ENCODE assay signal across 8 cellular contexts in the genomic region with DNA sequence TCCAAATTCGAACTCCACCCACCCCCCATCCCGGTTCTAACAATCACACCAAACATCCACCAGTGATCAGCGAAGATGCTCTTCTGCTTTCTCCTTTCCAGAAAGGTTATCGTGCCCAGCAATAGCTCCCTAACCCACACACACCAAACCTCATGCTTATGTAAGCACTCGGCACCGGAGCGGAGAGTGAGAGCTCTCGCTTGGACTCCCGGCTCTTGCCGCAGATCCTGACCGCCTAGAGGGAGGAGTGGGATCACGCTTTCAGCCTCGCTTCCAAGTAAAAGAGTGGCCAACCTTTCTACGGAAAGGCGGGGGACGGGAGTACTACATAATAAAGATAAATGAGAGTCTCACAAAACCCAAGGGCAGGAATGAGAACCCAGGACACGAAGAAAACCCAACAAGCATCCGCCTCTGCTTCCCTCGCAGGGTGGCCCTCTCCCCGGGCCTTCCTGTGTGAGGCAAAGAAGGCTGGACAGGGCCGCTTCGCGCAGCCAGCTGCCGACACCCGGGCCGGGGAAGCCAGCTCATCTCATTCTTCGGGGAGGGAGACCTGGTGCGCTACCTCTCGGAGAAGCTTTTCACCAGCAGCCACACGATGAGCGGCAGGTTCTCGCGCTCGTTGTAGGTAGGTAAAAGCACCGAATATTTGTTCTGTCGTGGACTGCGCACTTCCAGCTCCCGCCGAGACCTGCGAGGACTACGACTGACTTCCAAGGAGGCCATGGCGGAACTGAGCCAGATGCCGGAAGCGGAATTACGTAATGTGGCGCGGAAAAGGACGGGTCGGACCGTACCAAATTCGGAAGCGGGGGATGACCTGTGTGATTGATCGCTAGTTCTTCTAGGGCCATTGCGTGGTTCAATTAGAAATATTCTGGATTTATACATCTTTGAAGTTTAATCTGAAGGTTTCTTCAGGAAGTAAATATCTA. TPM values are rescaled to one million over a fixed set of nuclear protein-coding genes. Genes with fewer than 3 reads are reported as not detected.
A peak's percentile ranks its signal among the peaks of the same experiment; 100 is the strongest.
DNase-seq lines count a peak whose midpoint lies in the region; ATAC-seq, FAIRE-seq and TF ChIP-seq lines count a peak whose summit lies in the region.

Gene DPM1, minus strand, starts transcription at position 735 of the 935 bp plus-strand sequence. Its CDS starts 9 bp downstream, at position 726.

- H3K4me2 ChIP-seq in KMS-11 = peak within 1 kb of the TSS; percentile 87

- peak within 1 kb of the TSS; percentile 92 for H3K27ac Mint-ChIP-seq in activated T-helper 1 cell treated with anti-CD3 and anti-CD28 coated beads, Interleukin-12 subunit alpha, Interleukin-12 subunit beta, Interleukin-2, Interleukin-4 antibody, amounts not matched to agents 30 ng/mL and 10 ng/mL and 1 ng/mL, durations not matched to agents 14 hours and 24 hours and 36 hours
- H3K27ac Mint-ChIP-seq in naive thymus-derived CD8-positive, alpha-beta T cell = peak within 1 kb of the TSS; percentile 98 to 100 (median 99)

- intact Hi-C loops in activated T-helper 1 cell treated with anti-CD3 and anti-CD28 coated beads, Interleukin-12 subunit alpha, Interleukin-12 subunit beta, Interleukin-2, Interleukin-4 antibody, amounts not matched to agents 30 ng/mL and 10 ng/mL and 1 ng/mL, durations not matched to agents 14 hours and 24 hours and 36 hours (cut with micrococcal nuclease) = loop anchor here (1.0 to 2.0 kb wide), 5 partner anchors 27 to 1911 kb away; partner anchors contain the start of genes ADNP, BCAS4 and CSE1L

- peak within 1 kb of the TSS; percentile 95 for H3K9ac ChIP-seq in KMS-11

- no peaks in the 10 kb centered on the region for H3K27me3 Mint-ChIP-seq in activated T-helper 1 cell treated with anti-CD3 and anti-CD28 coated beads, Interleukin-12 subunit alpha, Interleukin-12 subunit beta, Interleukin-2, Interleukin-4 antibody, amounts not matched to agents 30 ng/mL and 10 ng/mL and 1 ng/mL, durations not matched to agents 14 hours and 24 hours and 36 hours (ENCODE audit: insufficient read depth)
- H3K27me3 Mint-ChIP-seq in naive thymus-derived CD8-positive, alpha-beta T cell = no peaks in the 10 kb centered on the region

- H3K4me1 Mint-ChIP-seq in activated T-helper 1 cell treated with anti-CD3 and anti-CD28 coated beads, Interleukin-12 subunit alpha, Interleukin-12 subunit beta, Interleukin-2, Interleukin-4 antibody, amounts not matched to agents 30 ng/mL and 10 ng/mL and 1 ng/mL, durations not matched to agents 14 hours and 24 hours and 36 hours (ENCODE audit: low read depth) = peaks cover 50% of the 10 kb centered on the region
- peaks cover 18 to 68% (median 59%) of the 10 kb centered on the region in 4 donors for H3K4me1 Mint-ChIP-seq in naive thymus-derived CD8-positive, alpha-beta T cell

- peaks cover 70% of the 10 kb centered on the region for H3K79me2 ChIP-seq in KMS-11 (ENCODE audit: insufficient read depth, low read depth)

- peaks cover 52% of the 10 kb centered on the region for H3K4me1 ChIP-seq in KMS-11 (ENCODE audit: low read depth, poor library complexity, severe bottlenecking)

- no peak within 1 kb of the TSS for H3K4me3 ChIP-seq in KMS-11 (IDR thresholded peaks at IDR 0.05; ENCODE audit: insufficient read depth, low read depth, low read length)
- peak within 1 kb of the TSS; percentile 94 for H3K4me3 ChIP-seq in fibroblast of mammary gland (ENCODE audit: control insufficient read depth, low read depth, low read length)

- no peaks in the 10 kb centered on the region for H3K9me3 Mint-ChIP-seq in activated T-helper 1 cell treated with anti-CD3 and anti-CD28 coated beads, Interleukin-12 subunit alpha, Interleukin-12 subunit beta, Interleukin-2, Interleukin-4 antibody, amounts not matched to agents 30 ng/mL and 10 ng/mL and 1 ng/mL, durations not matched to agents 14 hours and 24 hours and 36 hours
- H3K9me3 Mint-ChIP-seq in naive thymus-derived CD8-positive, alpha-beta T cell = no peaks in the 10 kb centered on the region

- FAIRE-seq in RCC 7860 (lab: Jason Lieb, UNC) = peak; percentile 56

- peaks cover 3% of the 10 kb centered on the region; the same call in 1 of the 2 replicates for H3K36me3 ChIP-seq in KMS-11 (ENCODE audit: insufficient read depth)

- H2AFZ ChIP-seq in KMS-11 (ENCODE audit: low read depth) = peak within 1 kb of the TSS; percentile 92

- H4K20me1 ChIP-seq in KMS-11 (ENCODE audit: insufficient read depth) = no peaks in the 10 kb centered on the region

- ATAC-seq in GM21723 (IDR thresholded peaks at IDR 0.05; ENCODE audit: unreplicated experiment) = peak; percentile 76
- ATAC-seq in naive thymus-derived CD8-positive, alpha-beta T cell = peak; percentile 83 to 84

- peak within 1 kb of the TSS; percentile 99 for H3K4me3 Mint-ChIP-seq in activated T-helper 1 cell treated with anti-CD3 and anti-CD28 coated beads, Interleukin-12 subunit alpha, Interleukin-12 subunit beta, Interleukin-2, Interleukin-4 antibody, amounts not matched to agents 30 ng/mL and 10 ng/mL and 1 ng/mL, durations not matched to agents 14 hours and 24 hours and 36 hours
- peak within 1 kb of the TSS; percentile 91 to 98 (median 96) for H3K4me3 Mint-ChIP-seq in naive thymus-derived CD8-positive, alpha-beta T cell

- POLR2A ChIA-PET in naive thymus-derived CD8-positive, alpha-beta T cell (lab: Charles Lee) = interaction anchor here (0.6 to 3.8 kb wide), 21 partner anchors 10 to 1233 kb away, joined by 3 to 107 read pairs (median 4); partner anchors contain the start of genes ADNP, BCAS4 and ZFP64

- H3K27me3 ChIP-seq in KMS-11 (ENCODE audit: insufficient read depth, low read depth) = no peaks in the 10 kb centered on the region

- TF ChIP-seq CTCF in KMS-11 (conservative IDR thresholded peaks at IDR 0.05; ENCODE audit: low read depth, low read length) (peak; percentile 24; the same call in 1 of the 2 replicates), fibroblast of mammary gland (conservative IDR thresholded peaks at IDR 0.05; ENCODE audit: control insufficient read depth, insufficient read depth, low read depth, low read length) (no peak)

- peak within 1 kb of the TSS; percentile 95 for H3K27ac ChIP-seq in KMS-11

- H3K36me3 Mint-ChIP-seq in activated T-helper 1 cell treated with anti-CD3 and anti-CD28 coated beads, Interleukin-12 subunit alpha, Interleukin-12 subunit beta, Interleukin-2, Interleukin-4 antibody, amounts not matched to agents 30 ng/mL and 10 ng/mL and 1 ng/mL, durations not matched to agents 14 hours and 24 hours and 36 hours (ENCODE audit: low read depth) = peaks cover 22% of the 10 kb centered on the region
- peaks cover 5 to 41% (median 5%) of the 10 kb centered on the region in 3 donors for H3K36me3 Mint-ChIP-seq in naive thymus-derived CD8-positive, alpha-beta T cell

- DNase-seq in DMS53 treated with DMSO at 0.1 percent for 48 hours (lab: John Stamatoyannopoulos, UW; ENCODE audit: unreplicated experiment) = peak; percentile 95
- no peak for DNase-seq in RCC 7860 (ENCODE audit: low spot score)
- DNase-seq in activated T-helper 1 cell treated with anti-CD3 and anti-CD28 coated beads, Interleukin-12 subunit alpha, Interleukin-12 subunit beta, Interleukin-2, Interleukin-4 antibody, amounts not matched to agents 30 ng/mL and 10 ng/mL and 1 ng/mL, durations not matched to agents 14 hours and 24 hours and 36 hours (ENCODE audit: low spot score) = peak; percentile 83
- peak; percentile 90 for DNase-seq in fibroblast of mammary gland (ENCODE audit: low read depth)
- DNase-seq in naive thymus-derived CD8-positive, alpha-beta T cell = peak; percentile 75 to 98 (median 88)
- DNase-seq in stimulated activated naive CD4-positive, alpha-beta T cell (lab: John Stamatoyannopoulos, UW) = peak; percentile 77 to 97 (median 89)

RNA-seq across cellular contexts. Expression of gene DPM1, which starts in this region (rescaled TPM):
- 54.6 and 61.2 TPM in 2 replicates for total RNA-seq in activated T-helper 1 cell treated with anti-CD3 and anti-CD28 coated beads, Interleukin-12 subunit alpha, Interleukin-12 subunit beta, Interleukin-2, Interleukin-4 antibody, amounts not matched to agents 30 ng/mL and 10 ng/mL and 1 ng/mL, durations not matched to agents 14 hours and 24 hours and 36 hours
- total RNA-seq in naive thymus-derived CD8-positive, alpha-beta T cell = 10 to 100 TPM; 45.4 to 46.6 TPM
- polyA plus RNA-seq in naive thymus-derived CD8-positive, alpha-beta T cell = 10 to 100 TPM; 65.0 to 79.8 (median 75.3) TPM
